Comparison of ENCODE assay signal across 9 cellular contexts in genomic region chr10:93597075-93597599, GRCh38. TPM values are rescaled to one million over a fixed set of nuclear protein-coding genes. Genes with fewer than 3 reads are reported as not detected.
"Had no signal": no experiment of that assay in that cellular context is flagged by ENCODE, and none has a peak within 500 bp of the region (broad histone marks: within the 10 kb centered on the region; RNA-seq: fewer than 3 reads in every experiment).

No MANE protein-coding gene starts in this region.

- DNase-seq: GM23248, GOT3, HCEC 1CT, KBM-7 had no signal

- H3K27ac ChIP-seq: GM23248 had no signal

- H3K4me3 ChIP-seq: GM23248 had no signal

- H3K9ac ChIP-seq: GM23248 had no signal

- H2AFZ ChIP-seq: GM23248 had no signal

- FAIRE-seq: H54, HTR-8/SVneo had no signal

RNA-seq across cellular contexts. Expression of gene RBP4, which starts 3.9 kb away (rescaled TPM):
- total RNA-seq: GM23248, H9 had no signal
- polyA plus RNA-seq: IgD-negative memory B cell had no signal

RNA-seq across cellular contexts. Expression of gene PDE6C, which starts 15.2 kb away (rescaled TPM):
- total RNA-seq: GM23248, H9, HT-29 had no signal
- polyA plus RNA-seq: GM23248, IgD-negative memory B cell had no signal

RNA-seq across cellular contexts. Expression of gene FFAR4, which starts 30.7 kb away (rescaled TPM):
- total RNA-seq: GM23248, H9 had no signal
- polyA plus RNA-seq: GM23248, IgD-negative memory B cell had no signal
